Comparison of ENCODE assay signal across 8 cellular contexts in genomic region chr12:94644141-94644575, GRCh38.
DNase-seq lines count a peak whose midpoint lies in the region; TF ChIP-seq lines count a peak whose summit lies in the region.

No MANE protein-coding gene starts in this region.

- peaks cover 70% of the 10 kb centered on the region for H3K79me2 ChIP-seq in MM.1S (ENCODE audit: low read length)

- no peak overlapping the region for H3K9ac ChIP-seq in MM.1S (ENCODE audit: low read length)

- H3F3A ChIP-seq in MM.1S (ENCODE audit: insufficient read depth, low read length), result peaks cover 25% of the 10 kb centered on the region

- no peaks in the 10 kb centered on the region for H4K20me1 ChIP-seq in MM.1S (ENCODE audit: insufficient read depth, low read length)

- peak; percentile 26 for DNase-seq in activated CD4-positive, alpha-beta T cell treated with anti-CD3 and anti-CD28 coated beads for 48 hours
- no peak for DNase-seq in activated CD4-positive, alpha-beta T cell treated with anti-CD3 and anti-CD28 coated beads for 1 hour
- DNase-seq in MM.1S, result no peak
- DNase-seq in COR-L47 (lab: John Stamatoyannopoulos, UW), result no peak
- no peak for DNase-seq in GM10266 (ENCODE audit: extremely low spot score)
- no peak for DNase-seq in NCI-H774 (lab: John Stamatoyannopoulos, UW)

- no peaks in the 10 kb centered on the region for H3K9me3 ChIP-seq in MM.1S (replicated peaks; ENCODE audit: insufficient read depth, low read length)
- no peaks in the 10 kb centered on the region for H3K9me3 ChIP-seq in neutrophil

- H3K4me3 ChIP-seq in MM.1S (ENCODE audit: low read length), result no peak overlapping the region
- H3K4me3 ChIP-seq in neutrophil (ENCODE audit: low read depth in 1 of 2, low read length in 1 of 2), result peak overlapping the region; percentile 50 to 56

- TF ChIP-seq CTCF in MM.1S (IDR thresholded peaks at IDR 0.05; ENCODE audit: low read length) (no peak), neutrophil (IDR thresholded peaks at IDR 0.05) (no peak), GM10266 (IDR thresholded peaks at IDR 0.05; ENCODE audit: control insufficient read depth, insufficient read depth, low read depth, missing control alignments) (no peak)

- peak overlapping the region; percentile 10; the same call in 1 of the 2 replicates for H3K27ac ChIP-seq in MM.1S (ENCODE audit: low read length)
- peak overlapping the region; percentile 40 for H3K27ac ChIP-seq in cingulate gyrus (ENCODE audit: low read depth, low read length)
- peak overlapping the region; percentile 91 for H3K27ac ChIP-seq in neutrophil

- no peak overlapping the region for H2AFZ ChIP-seq in MM.1S (ENCODE audit: low read length)

- H3K27me3 ChIP-seq in MM.1S (replicated peaks; ENCODE audit: insufficient read depth, low read length), result no peaks in the 10 kb centered on the region
- H3K27me3 ChIP-seq in neutrophil, result peaks cover 21% of the 10 kb centered on the region

- no peaks in the 10 kb centered on the region for H3K36me3 ChIP-seq in MM.1S (replicated peaks; ENCODE audit: insufficient read depth, low read length)
- H3K36me3 ChIP-seq in neutrophil, result peaks cover 4% of the 10 kb centered on the region

- H3K4me1 ChIP-seq in MM.1S (ENCODE audit: low read length), result peaks cover 58% of the 10 kb centered on the region
- peaks cover 95 to 100% of the 10 kb centered on the region in 2 experiments for H3K4me1 ChIP-seq in neutrophil (ENCODE audit: control insufficient read depth in 1 of 2, insufficient read depth in 1 of 2, low read depth in 1 of 2, low read length in 1 of 2)

- no peak overlapping the region for H3K4me2 ChIP-seq in MM.1S (ENCODE audit: low read depth, low read length)

- H3K9me2 ChIP-seq in MM.1S (replicated peaks; ENCODE audit: insufficient read depth, low read length), result no peaks in the 10 kb centered on the region

Comparison
In these comparisons a context has a peak if more than half of its experiments do, and no peak if none do; other contexts are left out.
1. H3K27ac ChIP-seq: peak in every context shown above with its lines; median percentile 91 in neutrophil; 40 in cingulate gyrus; 10 in MM.1S.